In the genomic region with DNA sequence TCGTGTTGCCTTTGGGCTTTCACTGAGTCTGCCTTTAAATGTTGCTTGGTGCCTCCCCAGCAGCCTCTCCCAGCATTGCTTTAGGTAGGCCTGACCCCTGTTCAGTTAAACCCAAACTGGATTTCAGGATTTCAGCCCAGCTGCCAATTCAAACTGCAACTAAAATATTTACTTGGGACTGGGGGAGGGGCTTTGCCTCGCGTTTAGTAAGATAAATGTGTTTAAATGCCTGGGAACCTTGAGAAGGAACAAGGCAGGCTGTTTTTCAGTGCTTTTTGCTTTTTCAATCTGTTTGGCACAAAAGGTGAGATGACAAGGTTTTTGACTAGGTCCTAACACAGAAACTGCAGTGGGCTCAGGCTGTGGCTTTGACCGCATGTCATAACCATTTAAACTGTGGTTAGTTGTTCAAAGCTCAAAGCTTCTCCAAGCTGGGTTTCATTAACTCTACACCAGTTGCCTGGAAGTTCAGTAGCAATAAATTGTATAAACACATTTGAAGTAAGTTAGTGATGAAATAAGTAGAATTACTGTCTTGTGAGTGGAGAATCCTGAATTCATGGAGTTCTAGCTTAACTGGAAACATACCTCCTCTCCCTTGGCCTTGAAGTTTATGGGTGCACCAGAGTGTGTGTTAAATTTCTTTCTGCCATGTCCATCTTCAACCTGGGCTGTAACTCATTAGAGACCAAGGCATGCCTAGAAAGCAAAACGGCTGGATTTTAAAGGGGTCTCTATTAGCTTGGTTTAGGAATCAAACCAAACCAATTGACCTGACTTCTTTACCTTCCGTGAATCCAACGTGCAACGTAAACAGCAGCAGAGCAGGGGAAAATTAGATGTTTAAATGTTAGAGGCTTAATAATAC, we compare ENCODE assay signal across 1 cellular context.
TF ChIP-seq lines count a peak whose summit lies in the region.

No MANE protein-coding gene starts in this region.

TF ChIP-seq in endothelial cell of umbilical vein, 7 proteins besides CTCF, POLR2A, EP300 and RAD21:
- TF ChIP-seq, protein P1, sequence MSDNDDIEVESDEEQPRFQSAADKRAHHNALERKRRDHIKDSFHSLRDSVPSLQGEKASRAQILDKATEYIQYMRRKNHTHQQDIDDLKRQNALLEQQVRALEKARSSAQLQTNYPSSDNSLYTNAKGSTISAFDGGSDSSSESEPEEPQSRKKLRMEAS (IDR thresholded peaks at IDR 0.05; ENCODE audit: insufficient read depth, insufficient read length), result no peak
- TF ChIP-seq POLR2AphosphoS5 (IDR thresholded peaks at IDR 0.05; ENCODE audit: insufficient read depth, low read depth, low read length) (no peak), JUN (IDR thresholded peaks at IDR 0.05; ENCODE audit: borderline replicate concordance, insufficient read depth, insufficient read length, low read depth) (no peak), EZH2 (IDR thresholded peaks at IDR 0.05; ENCODE audit: borderline replicate concordance, low read depth, low read length, severe bottlenecking) (no peak), GATA2 (IDR thresholded peaks at IDR 0.05; ENCODE audit: insufficient read depth, insufficient read length, low read depth, low read length) (no peak), MYC (IDR thresholded peaks at IDR 0.05; ENCODE audit: low read depth, low read length) (no peak), FOS (IDR thresholded peaks at IDR 0.05; ENCODE audit: borderline replicate concordance, insufficient read depth, low read length) (no peak)
